18 cellular contexts compared by ENCODE assay signal in the genomic region with DNA sequence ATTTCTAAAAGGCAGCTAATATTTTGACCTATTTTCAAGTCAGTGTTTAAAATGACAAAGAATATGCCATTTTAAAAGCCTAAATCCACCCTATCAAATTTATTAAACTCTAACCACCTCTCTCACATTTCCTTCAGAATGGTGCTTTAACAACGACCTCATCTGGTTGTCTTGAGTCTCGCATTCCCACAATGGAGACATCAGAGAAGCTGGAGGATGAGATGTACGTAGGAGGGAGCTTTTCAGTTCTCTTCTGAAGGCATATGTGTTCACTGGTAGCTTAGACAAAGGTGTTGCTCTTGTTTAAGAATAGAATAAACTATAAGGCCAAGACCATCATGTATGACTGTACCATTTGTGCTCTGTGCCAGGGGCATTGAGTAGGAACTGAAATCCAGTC.
"Had no signal": no experiment of that assay in that cellular context is flagged by ENCODE, and none has a peak within 500 bp of the region (broad histone marks: within the 10 kb centered on the region; RNA-seq: fewer than 3 reads in every experiment).

No MANE protein-coding gene starts in this region.

- H3K9me3 ChIP-seq: left lung, thyroid gland, upper lobe of right lung had no signal

- H3K4me1 ChIP-seq: left lung, thyroid gland, upper lobe of right lung had no signal

- DNase-seq: activated CD4-positive, alpha-beta T cell treated with anti-CD3 and anti-CD28 coated beads for 1 hour; activated CD4-positive, alpha-beta T cell treated with anti-CD3 and anti-CD28 coated beads, Interleukin-2, amount 50 U/mL, for 1 hour; activated CD8-positive, alpha-beta T cell treated with anti-CD3 and anti-CD28 coated beads, Interleukin-2, amount 10 ng/mL, durations not matched to agents 7 days and 5 days; activated gamma-delta T cell; activated naive CD4-positive, alpha-beta T cell treated with anti-CD3 and anti-CD28 coated beads, Interleukin-2, amount 50 U/mL, for 16 hours; activated naive CD8-positive, alpha-beta T cell treated with anti-CD3 and anti-CD28 coated beads, Interleukin-2, amount 50 U/mL, for 24 hours; effector CD4-positive, alpha-beta T cell; foreskin melanocyte; kidney glomerular epithelial cell; left lung; naive thymus-derived CD4-positive, alpha-beta T cell; stimulated activated CD4-positive, alpha-beta T cell treated with anti-CD3 and anti-CD28 coated beads, Interleukin-4, amount 100 ng/mL, for 24 hours; stimulated activated naive CD8-positive, alpha-beta T cell treated with anti-CD3 and anti-CD28 coated beads, Interleukin-15, Interleukin-2, amounts not matched to agents 100 U/mL and 50 U/mL, for 24 hours; T-helper 9 cell; thyroid gland; upper lobe of right lung had no signal

- H3K4me3 ChIP-seq: cardiac muscle cell, left lung, lung, thyroid gland, upper lobe of right lung had no signal

- H3K27ac ChIP-seq: cardiac muscle cell, left lung, thyroid gland, upper lobe of right lung had no signal

- H3K27me3 ChIP-seq: cardiac muscle cell, left lung, thyroid gland, upper lobe of right lung had no signal
